Comparison of ENCODE assay signal across 13 cellular contexts in genomic region chr17:62720126-62720850, GRCh38.
DNase-seq lines count a peak whose midpoint lies in the region; ATAC-seq and TF ChIP-seq lines count a peak whose summit lies in the region.
"Had no signal": no experiment of that assay in that cellular context is flagged by ENCODE, and none has a peak within 500 bp of the region (broad histone marks: within the 10 kb centered on the region; RNA-seq: fewer than 3 reads in every experiment).

No MANE protein-coding gene starts in this region.

- H3K36me3 Mint-ChIP-seq in T-helper 2 cell treated with Interferon-gamma antibody and Interleukin-4, amounts not matched to agents 5 μg/mL and 100 μg/mL, for 36 hours (ENCODE audit: low read depth): peaks cover 2% of the 10 kb centered on the region
- H3K36me3 Mint-ChIP-seq: activated naive CD8-positive, alpha-beta T cell treated with anti-CD3 and anti-CD28 coated beads, Interleukin-2, amount 10 ng/mL, durations not matched to agents 7 days and 5 days had no signal

- H3K9me3 Mint-ChIP-seq in T-helper 2 cell treated with Interferon-gamma antibody and Interleukin-4, amounts not matched to agents 5 μg/mL and 100 μg/mL, for 36 hours: no peaks in the 10 kb centered on the region
- H3K9me3 Mint-ChIP-seq: activated naive CD8-positive, alpha-beta T cell treated with anti-CD3 and anti-CD28 coated beads, Interleukin-2, amount 10 ng/mL, durations not matched to agents 7 days and 5 days; T-helper 1 cell treated with Interleukin-12 subunit alpha and Interleukin-12 subunit beta and Interleukin-4 antibody, amounts not matched to agents 30 μg/mL and 1 μg/mL, for 36 hours had no signal

- H3K4me1 ChIP-seq in OCI-LY3 (ENCODE audit: low read length): peaks cover 59% of the 10 kb centered on the region
- peaks cover 8% of the 10 kb centered on the region for H3K4me1 ChIP-seq in foreskin keratinocyte
- H3K4me1 ChIP-seq: thyroid gland had no signal

- TF ChIP-seq CTCF in GM06990 (IDR thresholded peaks at IDR 0.05; ENCODE audit: insufficient read depth, low read length, poor library complexity, severe bottlenecking) (peak; percentile 10), OCI-LY3 (IDR thresholded peaks at IDR 0.05; ENCODE audit: low read depth, low read length) (no peak; the same call in 1 of the 2 replicates), foreskin keratinocyte (conservative IDR thresholded peaks at IDR 0.05) (peak; percentile 64)

- no peak overlapping the region for H3K4me3 Mint-ChIP-seq in T-helper 2 cell treated with Interferon-gamma antibody and Interleukin-4, amounts not matched to agents 5 μg/mL and 100 μg/mL, for 36 hours
- H3K4me3 Mint-ChIP-seq: activated naive CD8-positive, alpha-beta T cell treated with anti-CD3 and anti-CD28 coated beads, Interleukin-2, amount 10 ng/mL, durations not matched to agents 7 days and 5 days; T-helper 1 cell treated with Interleukin-12 subunit alpha and Interleukin-12 subunit beta and Interleukin-4 antibody, amounts not matched to agents 30 μg/mL and 1 μg/mL, for 36 hours had no signal

- no peaks in the 10 kb centered on the region for H3K79me2 ChIP-seq in OCI-LY3 (ENCODE audit: low read length)

- H3K36me3 ChIP-seq in GM06990 (ENCODE audit: control insufficient read depth, insufficient read depth, low read length) (no peaks in the 10 kb centered on the region), OCI-LY3 (replicated peaks; ENCODE audit: low read depth, low read length) (peaks cover 8% of the 10 kb centered on the region)
- H3K36me3 ChIP-seq: spleen, thyroid gland had no signal

- H3K27me3 ChIP-seq in GM06990 (replicated peaks; ENCODE audit: control insufficient read depth, insufficient read depth, low read length): no peaks in the 10 kb centered on the region
- H3K27me3 ChIP-seq in OCI-LY3 (ENCODE audit: low read depth, low read length): no peaks in the 10 kb centered on the region
- H3K27me3 ChIP-seq in foreskin keratinocyte: no peaks in the 10 kb centered on the region
- H3K27me3 ChIP-seq: thyroid gland had no signal

- peaks cover 15% of the 10 kb centered on the region for H3K4me1 Mint-ChIP-seq in T-helper 2 cell treated with Interferon-gamma antibody and Interleukin-4, amounts not matched to agents 5 μg/mL and 100 μg/mL, for 36 hours (ENCODE audit: low read depth)

- H3K27me3 Mint-ChIP-seq in T-helper 2 cell treated with Interferon-gamma antibody and Interleukin-4, amounts not matched to agents 5 μg/mL and 100 μg/mL, for 36 hours (ENCODE audit: low read depth): peaks cover 59% of the 10 kb centered on the region

- H4K20me1 ChIP-seq in OCI-LY3 (ENCODE audit: insufficient read depth, low read length): no peaks in the 10 kb centered on the region

- H3K9me3 ChIP-seq in OCI-LY3 (ENCODE audit: insufficient read depth, low read length): 0 out of 2 replicates have a peak, but pooled peaks cover 2% of the 10 kb centered on the region
- H3K9me3 ChIP-seq: spleen, thyroid gland had no signal

- H3K4me2 ChIP-seq in OCI-LY3 (ENCODE audit: low read length): peak overlapping the region; percentile 25

- H2AFZ ChIP-seq in OCI-LY3 (ENCODE audit: low read depth, low read length): peak overlapping the region; percentile 66; the same call in 1 of the 2 replicates

- H3K4me3 ChIP-seq in GM06990 (replicated peaks; ENCODE audit: low read depth, low read length) (no peak overlapping the region), OCI-LY3 (ENCODE audit: low read length) (peak overlapping the region; percentile 17)
- H3K4me3 ChIP-seq: spleen, thyroid gland had no signal

- no peak overlapping the region for H3K9ac ChIP-seq in OCI-LY3 (ENCODE audit: low read length)

- peak; percentile 50 for ATAC-seq in foreskin keratinocyte

- peak overlapping the region; percentile 31; the same call in 1 of the 2 replicates for H3K27ac ChIP-seq in OCI-LY3 (ENCODE audit: low read length)
- H3K27ac ChIP-seq in foreskin keratinocyte: no peak overlapping the region
- H3K27ac ChIP-seq: spleen, thyroid gland had no signal

- DNase-seq in A172 (ENCODE audit: low spot score): peak; percentile 28
- DNase-seq in GM06990 (ENCODE audit: extremely low read depth, insufficient read length): no peak
- DNase-seq in foreskin keratinocyte: peak in 1 of 2 donors; percentile 54
- DNase-seq in RKO (ENCODE audit: low spot score): no peak
- DNase-seq in NCI-H128 (lab: John Stamatoyannopoulos, UW; ENCODE audit: unreplicated experiment): no peak
- DNase-seq in T-helper 2 cell treated with Interferon-gamma antibody and Interleukin-4, amounts not matched to agents 5 μg/mL and 100 μg/mL, for 36 hours (ENCODE audit: low spot score): no peak
- DNase-seq in iPS-NIHi7 (ENCODE audit: extremely low spot score): no peak
- DNase-seq: activated naive CD8-positive, alpha-beta T cell treated with anti-CD3 and anti-CD28 coated beads, Interleukin-2, amount 10 ng/mL, durations not matched to agents 7 days and 5 days; GF-D8; spleen; thyroid gland had no signal

- no peak overlapping the region for H3K27ac Mint-ChIP-seq in T-helper 2 cell treated with Interferon-gamma antibody and Interleukin-4, amounts not matched to agents 5 μg/mL and 100 μg/mL, for 36 hours
- H3K27ac Mint-ChIP-seq: activated naive CD8-positive, alpha-beta T cell treated with anti-CD3 and anti-CD28 coated beads, Interleukin-2, amount 10 ng/mL, durations not matched to agents 7 days and 5 days; T-helper 1 cell treated with Interleukin-12 subunit alpha and Interleukin-12 subunit beta and Interleukin-4 antibody, amounts not matched to agents 30 μg/mL and 1 μg/mL, for 36 hours had no signal
